ENCODE assay signal across 13 cellular contexts in the genomic region with DNA sequence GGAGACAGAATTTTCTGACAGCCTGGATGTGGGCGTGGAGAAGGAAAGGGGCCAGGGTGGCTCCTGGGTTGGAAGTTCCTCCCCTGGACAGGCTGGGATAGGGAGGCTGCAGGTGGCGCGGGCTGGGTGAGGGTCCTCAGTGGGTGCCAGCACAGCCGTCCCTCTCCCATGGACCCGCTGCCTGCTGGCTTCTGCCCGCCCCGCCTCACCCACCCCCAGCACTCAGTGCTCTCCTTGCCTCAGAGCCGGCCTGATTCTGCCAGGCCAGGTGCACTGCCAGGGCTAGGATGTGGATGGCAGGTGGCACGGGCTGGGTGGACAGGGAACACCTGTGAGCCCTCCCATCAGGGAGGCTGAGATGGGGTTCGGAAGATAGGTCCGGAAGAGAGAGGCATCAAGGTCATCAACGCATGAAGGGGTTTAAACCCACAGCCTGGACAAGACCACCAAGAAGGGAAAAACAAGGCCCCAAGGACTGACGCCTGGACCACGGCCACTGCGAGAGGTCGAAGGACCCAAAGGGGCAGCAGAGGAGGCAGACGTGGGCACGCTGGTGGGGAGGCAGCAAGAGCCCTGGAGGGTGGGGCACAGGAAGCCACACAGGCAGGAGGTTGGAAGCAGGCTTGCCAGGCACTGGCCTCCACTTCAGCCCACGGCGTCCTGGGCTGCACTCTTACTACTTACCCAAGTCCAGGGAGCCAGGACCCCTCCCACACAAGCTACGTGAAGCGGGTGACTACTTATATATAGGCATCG.
DNase-seq lines count a peak whose midpoint lies in the region; ATAC-seq and TF ChIP-seq lines count a peak whose summit lies in the region.
"Had no signal": no experiment of that assay in that cellular context is flagged by ENCODE, and none has a peak within 500 bp of the region (broad histone marks: within the 10 kb centered on the region; RNA-seq: fewer than 3 reads in every experiment).

No MANE protein-coding gene starts in this region.

- H3K4me1 ChIP-seq in upper lobe of right lung, result no peaks in the 10 kb centered on the region
- H3K4me1 ChIP-seq: Caco-2 had no signal

- H3K4me3 ChIP-seq in upper lobe of right lung, result no peak overlapping the region

- no peaks in the 10 kb centered on the region for H3K9me3 Mint-ChIP-seq in activated naive CD8-positive, alpha-beta T cell treated with anti-CD3 and anti-CD28 coated beads, Interleukin-2, amount 50 U/mL, for 24 hours
- H3K9me3 Mint-ChIP-seq: IgD-negative memory B cell had no signal

- H3K4me1 Mint-ChIP-seq in activated naive CD8-positive, alpha-beta T cell treated with anti-CD3 and anti-CD28 coated beads, Interleukin-2, amount 50 U/mL, for 24 hours, result peaks cover 5% of the 10 kb centered on the region
- H3K4me1 Mint-ChIP-seq: IgD-negative memory B cell had no signal

- TF ChIP-seq CTCF in omental fat pad (IDR thresholded peaks at IDR 0.05) (no peak), upper lobe of right lung (IDR thresholded peaks at IDR 0.05) (no peak)

- DNase-seq in activated effector memory CD4-positive, alpha-beta T cell treated with anti-CD3 and anti-CD28 coated beads, Interleukin-2, amount 50 U/mL, for 16 hours, result peak; percentile 55
- no peak for DNase-seq in activated effector memory CD4-positive, alpha-beta T cell treated with Interleukin-2 at 50 U/mL for 16 hours
- peak; percentile 42 for DNase-seq in left lobe of liver (ENCODE audit: low spot score)
- DNase-seq in omental fat pad (ENCODE audit: low spot score), result no peak
- no peak for DNase-seq in upper lobe of right lung
- DNase-seq in activated naive CD8-positive, alpha-beta T cell treated with anti-CD3 and anti-CD28 coated beads, Interleukin-2, amount 50 U/mL, for 24 hours, result no peak
- DNase-seq in NCI-H69 (lab: John Stamatoyannopoulos, UW), result no peak
- DNase-seq: Caco-2, NCI-H1417, NCI-H1930, NCI-H2171 treated with DMSO at 0.1 percent for 48 hours had no signal

- peaks cover 83% of the 10 kb centered on the region for H3K27me3 Mint-ChIP-seq in activated naive CD8-positive, alpha-beta T cell treated with anti-CD3 and anti-CD28 coated beads, Interleukin-2, amount 50 U/mL, for 24 hours

- no peaks in the 10 kb centered on the region for H3K9me3 ChIP-seq in upper lobe of right lung
- H3K9me3 ChIP-seq: Caco-2 had no signal

- no peaks in the 10 kb centered on the region for H3K36me3 Mint-ChIP-seq in activated naive CD8-positive, alpha-beta T cell treated with anti-CD3 and anti-CD28 coated beads, Interleukin-2, amount 50 U/mL, for 24 hours (ENCODE audit: low read depth)
- H3K36me3 Mint-ChIP-seq: IgD-negative memory B cell had no signal

- no peak for ATAC-seq in left lobe of liver
- peak; percentile 20 for ATAC-seq in omental fat pad (ENCODE audit: low FRiP score)
- ATAC-seq in upper lobe of right lung, result peak; percentile 25
- ATAC-seq in GM18868 (IDR thresholded peaks at IDR 0.05; ENCODE audit: unreplicated experiment), result no peak
- ATAC-seq in activated naive CD8-positive, alpha-beta T cell treated with anti-CD3 and anti-CD28 coated beads, Interleukin-2, amount 50 U/mL, for 24 hours, result no peak

- intact Hi-C loops in upper lobe of right lung (cut with DNase I), result no loop called here

- no peak overlapping the region for H3K4me3 Mint-ChIP-seq in activated naive CD8-positive, alpha-beta T cell treated with anti-CD3 and anti-CD28 coated beads, Interleukin-2, amount 50 U/mL, for 24 hours
- H3K4me3 Mint-ChIP-seq: IgD-negative memory B cell had no signal

- no peak overlapping the region for H3K27ac ChIP-seq in upper lobe of right lung

- H3K27me3 ChIP-seq in upper lobe of right lung, result no peaks in the 10 kb centered on the region

- H3K27ac Mint-ChIP-seq in activated naive CD8-positive, alpha-beta T cell treated with anti-CD3 and anti-CD28 coated beads, Interleukin-2, amount 50 U/mL, for 24 hours, result no peak overlapping the region
- H3K27ac Mint-ChIP-seq: IgD-negative memory B cell had no signal

- H3K36me3 ChIP-seq in upper lobe of right lung, result no peaks in the 10 kb centered on the region

Comparison
In these comparisons a context has a peak if more than half of its experiments do, and no peak if none do; other contexts are left out.
1. DNase-seq: peak in activated effector memory CD4-positive, alpha-beta T cell treated with anti-CD3 and anti-CD28 coated beads, Interleukin-2, amount 50 U/mL, for 16 hours (single experiment) and left lobe of liver (single experiment); none in activated effector memory CD4-positive, alpha-beta T cell treated with Interleukin-2 at 50 U/mL for 16 hours (single experiment), omental fat pad (single experiment), upper lobe of right lung (single experiment), activated naive CD8-positive, alpha-beta T cell treated with anti-CD3 and anti-CD28 coated beads, Interleukin-2, amount 50 U/mL, for 24 hours (single experiment) and NCI-H69 (single experiment).
2. ATAC-seq: peak in omental fat pad (single experiment) and upper lobe of right lung (single experiment); none in left lobe of liver (single experiment), GM18868 (single experiment) and activated naive CD8-positive, alpha-beta T cell treated with anti-CD3 and anti-CD28 coated beads, Interleukin-2, amount 50 U/mL, for 24 hours (single experiment).